1 cellular context compared by ENCODE assay signal in the genomic region with DNA sequence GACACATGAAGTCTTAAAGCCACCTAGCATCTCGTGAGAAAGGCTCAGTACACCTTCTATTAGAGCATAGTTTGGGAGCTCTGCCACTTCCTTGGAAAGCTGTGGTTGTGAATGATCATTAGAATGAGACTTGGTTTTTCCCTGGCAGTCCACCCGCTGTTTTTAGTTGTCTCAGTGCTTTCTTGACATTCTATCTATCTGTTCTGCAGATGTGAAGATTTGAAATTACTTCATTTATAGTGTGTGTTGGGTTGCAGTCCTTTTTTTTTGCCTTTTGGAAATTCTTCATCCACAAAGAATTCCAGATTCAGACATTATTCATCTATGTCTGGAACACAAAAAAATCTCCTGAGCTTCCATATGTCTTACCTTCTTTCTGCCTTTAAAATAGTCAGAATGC.
A peak's percentile ranks its signal among the peaks of the same experiment; 100 is the strongest.
TF ChIP-seq lines count a peak whose summit lies in the region.

No MANE protein-coding gene starts in this region.

TF ChIP-seq in SK-N-SH, 30 proteins besides CTCF, POLR2A, EP300 and RAD21 (continued from another document):
- TF ChIP-seq, protein P1, sequence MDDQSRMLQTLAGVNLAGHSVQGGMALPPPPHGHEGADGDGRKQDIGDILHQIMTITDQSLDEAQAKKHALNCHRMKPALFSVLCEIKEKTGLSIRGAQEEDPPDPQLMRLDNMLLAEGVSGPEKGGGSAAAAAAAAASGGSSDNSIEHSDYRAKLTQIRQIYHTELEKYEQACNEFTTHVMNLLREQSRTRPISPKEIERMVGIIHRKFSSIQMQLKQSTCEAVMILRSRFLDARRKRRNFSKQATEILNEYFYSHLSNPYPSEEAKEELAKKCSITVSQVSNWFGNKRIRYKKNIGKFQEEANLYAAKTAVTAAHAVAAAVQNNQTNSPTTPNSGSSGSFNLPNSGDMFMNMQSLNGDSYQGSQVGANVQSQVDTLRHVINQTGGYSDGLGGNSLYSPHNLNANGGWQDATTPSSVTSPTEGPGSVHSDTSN (IDR thresholded peaks at IDR 0.05): peak; percentile 50; the same call in 1 of the 2 replicates
- TF ChIP-seq, protein P2, sequence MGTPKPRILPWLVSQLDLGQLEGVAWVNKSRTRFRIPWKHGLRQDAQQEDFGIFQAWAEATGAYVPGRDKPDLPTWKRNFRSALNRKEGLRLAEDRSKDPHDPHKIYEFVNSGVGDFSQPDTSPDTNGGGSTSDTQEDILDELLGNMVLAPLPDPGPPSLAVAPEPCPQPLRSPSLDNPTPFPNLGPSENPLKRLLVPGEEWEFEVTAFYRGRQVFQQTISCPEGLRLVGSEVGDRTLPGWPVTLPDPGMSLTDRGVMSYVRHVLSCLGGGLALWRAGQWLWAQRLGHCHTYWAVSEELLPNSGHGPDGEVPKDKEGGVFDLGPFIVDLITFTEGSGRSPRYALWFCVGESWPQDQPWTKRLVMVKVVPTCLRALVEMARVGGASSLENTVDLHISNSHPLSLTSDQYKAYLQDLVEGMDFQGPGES (IDR thresholded peaks at IDR 0.05; ENCODE audit: low read depth, low read length): no peak
- TF ChIP-seq, protein P3, sequence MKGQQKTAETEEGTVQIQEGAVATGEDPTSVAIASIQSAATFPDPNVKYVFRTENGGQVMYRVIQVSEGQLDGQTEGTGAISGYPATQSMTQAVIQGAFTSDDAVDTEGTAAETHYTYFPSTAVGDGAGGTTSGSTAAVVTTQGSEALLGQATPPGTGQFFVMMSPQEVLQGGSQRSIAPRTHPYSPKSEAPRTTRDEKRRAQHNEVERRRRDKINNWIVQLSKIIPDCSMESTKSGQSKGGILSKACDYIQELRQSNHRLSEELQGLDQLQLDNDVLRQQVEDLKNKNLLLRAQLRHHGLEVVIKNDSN (IDR thresholded peaks at IDR 0.05; ENCODE audit: borderline replicate concordance, low read depth): no peak
- no peak for TF ChIP-seq TAF1 (IDR thresholded peaks at IDR 0.05; ENCODE audit: borderline replicate concordance, low read depth, low read length)
